31 cellular contexts compared by ENCODE assay signal in genomic region chr6:24749292-24749691, GRCh38. TPM values are rescaled to one million over a fixed set of nuclear protein-coding genes. Genes with fewer than 3 reads are reported as not detected.
DNase-seq lines count a peak whose midpoint lies in the region; ATAC-seq and TF ChIP-seq lines count a peak whose summit lies in the region.
"Had no signal": no experiment of that assay in that cellular context is flagged by ENCODE, and none has a peak within 500 bp of the region (broad histone marks: within the 10 kb centered on the region; RNA-seq: fewer than 3 reads in every experiment).

No MANE protein-coding gene starts in this region.

- no peak overlapping the region for H2AFZ ChIP-seq in OCI-LY3 (ENCODE audit: low read depth, low read length)
- H2AFZ ChIP-seq: parathyroid adenoma had no signal

- peak; percentile 57 for DNase-seq in NOMO-1 treated with DMSO at 0.1 percent for 48 hours (lab: John Stamatoyannopoulos, UW; ENCODE audit: unreplicated experiment)
- DNase-seq in NOMO-1 treated with dmso at 0.1 percent for 144 hours (lab: John Stamatoyannopoulos, UW; ENCODE audit: unreplicated experiment): no peak
- no peak for DNase-seq in lower lobe of right lung
- no peak for DNase-seq in upper lobe of right lung
- no peak for DNase-seq in NK-92 treated with Interleukin-12 subunit alpha and Interleukin-12 subunit beta, amount 100 ng/mL, for 24 hours (lab: John Stamatoyannopoulos, UW)
- DNase-seq in cerebellar nuclear complex (lab: John Stamatoyannopoulos, UW): no peak
- no peak for DNase-seq in GM03348 (ENCODE audit: low spot score)
- DNase-seq: activated gamma-delta T cell treated with Interleukin-2 at 50 U/mL for 16 hours; activated T-cell treated with anti-CD3 and anti-CD28 coated beads, Interleukin-2, amount 50 U/mL, for 1 hour; CD8-positive, alpha-beta T cell; EL; GOT3; KBM-7; MG63; NCI-H1436; NCI-H2081 treated with DMSO at 0.1 percent for 48 hours; NCI-H345; NCI-H748 treated with DMSO at 0.1 percent for 48 hours; OCI-M1; stimulated activated CD4-positive, alpha-beta T cell treated with anti-CD3 and anti-CD28 coated beads, Interleukin-2, amount 100 ng/mL, for 48 hours had no signal

- H3K4me1 ChIP-seq in OCI-LY3 (ENCODE audit: low read length): peaks cover 16% of the 10 kb centered on the region
- peaks cover 2% of the 10 kb centered on the region for H3K4me1 ChIP-seq in lower lobe of right lung
- no peaks in the 10 kb centered on the region for H3K4me1 ChIP-seq in upper lobe of right lung
- H3K4me1 ChIP-seq: parathyroid adenoma, right atrium auricular region had no signal

- TF ChIP-seq CTCF in OCI-LY3 (IDR thresholded peaks at IDR 0.05; ENCODE audit: low read depth, low read length) (no peak), lower lobe of right lung (IDR thresholded peaks at IDR 0.05) (no peak), upper lobe of right lung (IDR thresholded peaks at IDR 0.05) (no peak)

- H3K27me3 ChIP-seq in OCI-LY3 (ENCODE audit: low read depth, low read length) (no peaks in the 10 kb centered on the region), lower lobe of right lung (ENCODE audit: low read depth) (no peaks in the 10 kb centered on the region), upper lobe of right lung (no peaks in the 10 kb centered on the region)
- H3K27me3 ChIP-seq: MG63, right atrium auricular region had no signal

- intact Hi-C loops in lower lobe of right lung (cut with DNase I): no loop called here
- intact Hi-C loops in upper lobe of right lung (cut with DNase I): no loop called here

- ATAC-seq in lower lobe of right lung (no peak), upper lobe of right lung (peak; percentile 31)
- ATAC-seq: CD8-positive, alpha-beta T cell; SK-N-SH treated with all-trans-retinoic acid at 6 μM for 48 hours had no signal

- H3K36me3 ChIP-seq in OCI-LY3 (replicated peaks; ENCODE audit: low read depth, low read length) (no peaks in the 10 kb centered on the region), lower lobe of right lung (no peaks in the 10 kb centered on the region), upper lobe of right lung (no peaks in the 10 kb centered on the region)
- H3K36me3 ChIP-seq: MG63, right atrium auricular region had no signal

- peak overlapping the region; percentile 7; the same call in 1 of the 2 replicates for H3K4me2 ChIP-seq in OCI-LY3 (ENCODE audit: low read length)

- H3K9me3 ChIP-seq in OCI-LY3 (ENCODE audit: insufficient read depth, low read length) (0 out of 2 replicates have a peak, but pooled peaks cover 3% of the 10 kb centered on the region), lower lobe of right lung (no peaks in the 10 kb centered on the region), upper lobe of right lung (no peaks in the 10 kb centered on the region)
- H3K9me3 ChIP-seq: MG63, right atrium auricular region had no signal

- no peaks in the 10 kb centered on the region for H4K20me1 ChIP-seq in OCI-LY3 (ENCODE audit: insufficient read depth, low read length)

- H3K27ac ChIP-seq in OCI-LY3 (ENCODE audit: low read length) (no peak overlapping the region), lower lobe of right lung (peak overlapping the region; percentile 6), upper lobe of right lung (no peak overlapping the region)
- H3K27ac ChIP-seq: 22Rv1, parathyroid adenoma, right atrium auricular region had no signal

- H3K79me2 ChIP-seq in OCI-LY3 (ENCODE audit: low read length): no peaks in the 10 kb centered on the region
- H3K79me2 ChIP-seq: parathyroid adenoma had no signal

- no peak overlapping the region for H3K9ac ChIP-seq in OCI-LY3 (ENCODE audit: low read length)
- H3K9ac ChIP-seq: parathyroid adenoma had no signal

- no peak overlapping the region for H3K4me3 ChIP-seq in OCI-LY3 (ENCODE audit: low read length)
- H3K4me3 ChIP-seq in lower lobe of right lung: no peak overlapping the region
- H3K4me3 ChIP-seq in upper lobe of right lung: no peak overlapping the region
- H3K4me3 ChIP-seq: MG63, right atrium auricular region had no signal

RNA-seq across cellular contexts. Expression of gene GMNN, which starts 25.4 kb away (rescaled TPM):
- total RNA-seq in lower lobe of right lung (11.1 TPM), upper lobe of right lung (10.0 TPM)

RNA-seq across cellular contexts. Expression of gene C6orf62, which starts 30.3 kb away (rescaled TPM):
- total RNA-seq in lower lobe of right lung: 123 TPM
- 120 TPM for total RNA-seq in upper lobe of right lung

RNA-seq across cellular contexts. Expression of gene ARMH2, which starts 49.4 kb away (rescaled TPM):
- total RNA-seq in lower lobe of right lung (0.68 TPM), upper lobe of right lung (not detected)
- total RNA-seq: glomerular endothelial cell, HT-29, lower leg skin, mononuclear cell, right atrium auricular region, subcutaneous adipose tissue, urinary bladder had no signal
